Comparison of ENCODE assay signal across 7 cellular contexts in genomic region chr4:147616849-147617172, GRCh38. TPM values are rescaled to one million over a fixed set of nuclear protein-coding genes. Genes with fewer than 3 reads are reported as not detected.
DNase-seq lines count a peak whose midpoint lies in the region; ATAC-seq, FAIRE-seq and TF ChIP-seq lines count a peak whose summit lies in the region.

No MANE protein-coding gene starts in this region.

- WGBS in mesendoderm (ENCODE audit: extremely low coverage, insufficient coverage, low lambda C conversion rate): no CpG with 5 or more reads among the region's 6 CpGs

- H3K79me1 ChIP-seq in mesendoderm (ENCODE audit: low read length): peaks cover 10% of the 10 kb centered on the region

- no peak overlapping the region for H3K23ac ChIP-seq in mesendoderm (ENCODE audit: low read length)

- H4K20me1 ChIP-seq in astrocyte (ENCODE audit: insufficient read depth, low read length): peaks cover 14% of the 10 kb centered on the region

- H3K27ac ChIP-seq in astrocyte (ENCODE audit: low read depth, low read length) (no peak overlapping the region), mesendoderm (ENCODE audit: low read depth, low read length) (no peak overlapping the region)

- H3K4me2 ChIP-seq in astrocyte (ENCODE audit: low read length) (peak overlapping the region; percentile 93), mesendoderm (ENCODE audit: low read length) (peak overlapping the region; percentile 83)

- H3K9me3 ChIP-seq in astrocyte (ENCODE audit: insufficient read depth, low read depth, low read length): no peaks in the 10 kb centered on the region

- TF ChIP-seq CTCF in astrocyte (IDR thresholded peaks at IDR 0.05; ENCODE audit: insufficient read depth, low read depth, low read length): no peak

- no peaks in the 10 kb centered on the region for H3K27me3 Mint-ChIP-seq in astrocyte (ENCODE audit: low read depth, unreplicated experiment)

- H3K36me3 ChIP-seq in astrocyte (ENCODE audit: insufficient read depth, low read length): peaks cover 2% of the 10 kb centered on the region
- no peaks in the 10 kb centered on the region for H3K36me3 ChIP-seq in mesendoderm (ENCODE audit: control insufficient read depth, insufficient read depth, low read length)

- H3K4ac ChIP-seq in mesendoderm (ENCODE audit: low read depth, low read length): no peak overlapping the region

- H3K9ac ChIP-seq in astrocyte (ENCODE audit: low read length): peak overlapping the region; percentile 92
- peak overlapping the region; percentile 6 for H3K9ac ChIP-seq in mesendoderm (ENCODE audit: low read length)

- H2BK5ac ChIP-seq in mesendoderm (ENCODE audit: low read length): no peak overlapping the region

- H3K56ac ChIP-seq in mesendoderm (ENCODE audit: low read length): peak overlapping the region; percentile 47

- H3K27ac Mint-ChIP-seq in astrocyte (ENCODE audit: unreplicated experiment): peak overlapping the region; percentile 86

- peak overlapping the region; percentile 96 for H2AFZ ChIP-seq in astrocyte (ENCODE audit: low read depth, low read length)

- no peak overlapping the region for H2BK15ac ChIP-seq in mesendoderm (replicated peaks; ENCODE audit: low read depth)

- no peak overlapping the region for H4K8ac ChIP-seq in mesendoderm (ENCODE audit: low read depth, low read length)

- ATAC-seq in GM19397 (IDR thresholded peaks at IDR 0.05; ENCODE audit: unreplicated experiment) (peak; percentile 8), HG03103 (IDR thresholded peaks at IDR 0.05; ENCODE audit: low read depth, unreplicated experiment) (peak; percentile 13)

- H3K4me3 Mint-ChIP-seq in astrocyte (ENCODE audit: unreplicated experiment): peak overlapping the region; percentile 99

- H3K4me3 ChIP-seq in astrocyte (ENCODE audit: insufficient read depth, low read depth, low read length) (peak overlapping the region; percentile 97), mesendoderm (ENCODE audit: low read length) (peak overlapping the region; percentile 36)

- H3K4me1 ChIP-seq in astrocyte (ENCODE audit: insufficient read depth, low read length) (peaks cover 4% of the 10 kb centered on the region), mesendoderm (ENCODE audit: control insufficient read depth, low read depth, low read length) (no peaks in the 10 kb centered on the region)

- no peak overlapping the region for H2BK120ac ChIP-seq in mesendoderm (ENCODE audit: low read depth, low read length)

- no peak overlapping the region for H2AK5ac ChIP-seq in mesendoderm (ENCODE audit: low read length)

- H3K4me1 Mint-ChIP-seq in astrocyte (ENCODE audit: low read depth, unreplicated experiment): peaks cover 11% of the 10 kb centered on the region

- no peaks in the 10 kb centered on the region for H3K9me3 Mint-ChIP-seq in astrocyte (ENCODE audit: unreplicated experiment)

- H3K79me2 ChIP-seq in astrocyte (ENCODE audit: insufficient read depth, low read length): peaks cover 46% of the 10 kb centered on the region
- peaks cover 16% of the 10 kb centered on the region for H3K79me2 ChIP-seq in mesendoderm (ENCODE audit: control insufficient read depth, insufficient read depth, low read length)

- H4K5ac ChIP-seq in mesendoderm (ENCODE audit: low read length): no peak overlapping the region

- no peak for FAIRE-seq in astrocyte (lab: Jason Lieb, UNC)

- H3K27me3 ChIP-seq in astrocyte (ENCODE audit: insufficient read depth, low read length) (no peaks in the 10 kb centered on the region), mesendoderm (ENCODE audit: insufficient read depth, low read length, poor library complexity) (no peaks in the 10 kb centered on the region)

- no peaks in the 10 kb centered on the region for H3K36me3 Mint-ChIP-seq in astrocyte (ENCODE audit: low read depth, unreplicated experiment)

- H3K18ac ChIP-seq in mesendoderm (ENCODE audit: low read length): no peak overlapping the region

- DNase-seq in astrocyte (ENCODE audit: low read depth): no peak
- DNase-seq in mesendoderm: no peak
- no peak for DNase-seq in Ammon's horn (ENCODE audit: low spot score)
- DNase-seq in D341Med (ENCODE audit: low spot score): no peak
- no peak for DNase-seq in stimulated activated naive CD4-positive, alpha-beta T cell (lab: John Stamatoyannopoulos, UW)

RNA-seq across cellular contexts. Expression of gene TMEM184C, which starts 0.4 kb away (rescaled TPM):
- total RNA-seq in astrocyte: 40.8 and 42.3 TPM in 2 replicates
- 14.4 TPM for polyA plus RNA-seq in mesendoderm (2013, experiment 1 of 2)
- polyA plus RNA-seq in mesendoderm (2013, experiment 2 of 2): 14.5 TPM
